ENCODE assay signal across 1 cellular context in the genomic region with DNA sequence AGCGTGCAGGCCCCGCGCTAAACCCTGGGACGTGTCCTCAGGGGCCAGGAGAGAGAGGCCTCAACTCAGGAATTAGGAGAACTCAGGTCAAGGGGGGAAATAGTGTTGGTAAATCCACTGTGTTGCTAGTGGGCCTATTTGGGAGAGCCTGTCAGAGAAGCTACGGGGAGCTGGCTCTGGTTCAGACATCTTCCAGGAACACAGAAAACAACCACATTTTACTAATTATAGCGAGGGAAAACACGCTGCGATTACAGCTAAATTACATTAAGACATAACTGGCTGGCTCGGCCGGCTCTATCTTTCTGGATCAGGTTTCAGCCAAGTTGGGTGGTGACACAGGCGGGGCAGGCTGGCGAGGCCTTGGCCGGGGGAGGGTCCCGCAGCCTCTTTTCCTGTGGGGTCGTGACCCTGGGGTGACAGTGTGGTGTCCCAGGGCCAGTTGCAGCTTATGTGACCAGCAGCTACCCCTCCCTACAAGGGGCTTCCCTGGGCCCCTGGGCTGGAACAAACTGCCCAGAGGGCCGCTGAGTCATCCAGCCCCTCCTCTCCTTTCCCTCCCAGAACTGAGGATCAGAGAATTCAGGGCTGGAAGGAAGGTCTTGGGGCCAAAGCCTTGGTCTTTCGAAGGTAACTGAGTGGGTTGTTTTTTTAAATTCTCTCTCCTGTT.
A peak's percentile ranks its signal among the peaks of the same experiment; 100 is the strongest.
TF ChIP-seq lines count a peak whose summit lies in the region.

No MANE protein-coding gene starts in this region.

TF ChIP-seq in K562, 482 proteins besides CTCF, POLR2A, EP300 and RAD21 (continued from another document and continues in another):
- TF ChIP-seq, protein P1, sequence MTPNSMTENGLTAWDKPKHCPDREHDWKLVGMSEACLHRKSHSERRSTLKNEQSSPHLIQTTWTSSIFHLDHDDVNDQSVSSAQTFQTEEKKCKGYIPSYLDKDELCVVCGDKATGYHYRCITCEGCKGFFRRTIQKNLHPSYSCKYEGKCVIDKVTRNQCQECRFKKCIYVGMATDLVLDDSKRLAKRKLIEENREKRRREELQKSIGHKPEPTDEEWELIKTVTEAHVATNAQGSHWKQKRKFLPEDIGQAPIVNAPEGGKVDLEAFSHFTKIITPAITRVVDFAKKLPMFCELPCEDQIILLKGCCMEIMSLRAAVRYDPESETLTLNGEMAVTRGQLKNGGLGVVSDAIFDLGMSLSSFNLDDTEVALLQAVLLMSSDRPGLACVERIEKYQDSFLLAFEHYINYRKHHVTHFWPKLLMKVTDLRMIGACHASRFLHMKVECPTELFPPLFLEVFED (CRISPR knock-in tag; conservative IDR thresholded peaks at IDR 0.05), result no peak
- TF ChIP-seq HNRNPLL (IDR thresholded peaks at IDR 0.05; ENCODE audit: low read depth, low read length, poor library complexity, severe bottlenecking), result peak; percentile 22
- TF ChIP-seq, protein P2, sequence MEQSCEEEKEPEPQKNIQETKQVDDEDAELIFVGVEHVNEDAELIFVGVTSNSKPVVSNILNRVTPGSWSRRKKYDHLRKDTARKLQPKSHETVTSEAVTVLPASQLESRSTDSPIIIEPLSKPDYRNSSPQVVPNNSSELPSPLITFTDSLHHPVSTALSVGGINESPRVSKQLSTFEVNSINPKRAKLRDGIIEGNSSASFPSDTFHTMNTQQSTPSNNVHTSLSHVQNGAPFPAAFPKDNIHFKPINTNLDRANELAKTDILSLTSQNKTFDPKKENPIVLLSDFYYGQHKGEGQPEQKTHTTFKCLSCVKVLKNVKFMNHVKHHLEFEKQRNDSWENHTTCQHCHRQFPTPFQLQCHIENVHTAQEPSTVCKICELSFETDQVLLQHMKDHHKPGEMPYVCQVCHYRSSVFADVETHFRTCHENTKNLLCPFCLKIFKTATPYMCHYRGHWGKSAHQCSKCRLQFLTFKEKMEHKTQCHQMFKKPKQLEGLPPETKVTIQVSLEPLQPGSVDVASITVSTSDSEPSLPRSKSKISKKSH (CRISPR knock-in tag; IDR thresholded peaks at IDR 0.05), result no peak
- TF ChIP-seq, protein P3, sequence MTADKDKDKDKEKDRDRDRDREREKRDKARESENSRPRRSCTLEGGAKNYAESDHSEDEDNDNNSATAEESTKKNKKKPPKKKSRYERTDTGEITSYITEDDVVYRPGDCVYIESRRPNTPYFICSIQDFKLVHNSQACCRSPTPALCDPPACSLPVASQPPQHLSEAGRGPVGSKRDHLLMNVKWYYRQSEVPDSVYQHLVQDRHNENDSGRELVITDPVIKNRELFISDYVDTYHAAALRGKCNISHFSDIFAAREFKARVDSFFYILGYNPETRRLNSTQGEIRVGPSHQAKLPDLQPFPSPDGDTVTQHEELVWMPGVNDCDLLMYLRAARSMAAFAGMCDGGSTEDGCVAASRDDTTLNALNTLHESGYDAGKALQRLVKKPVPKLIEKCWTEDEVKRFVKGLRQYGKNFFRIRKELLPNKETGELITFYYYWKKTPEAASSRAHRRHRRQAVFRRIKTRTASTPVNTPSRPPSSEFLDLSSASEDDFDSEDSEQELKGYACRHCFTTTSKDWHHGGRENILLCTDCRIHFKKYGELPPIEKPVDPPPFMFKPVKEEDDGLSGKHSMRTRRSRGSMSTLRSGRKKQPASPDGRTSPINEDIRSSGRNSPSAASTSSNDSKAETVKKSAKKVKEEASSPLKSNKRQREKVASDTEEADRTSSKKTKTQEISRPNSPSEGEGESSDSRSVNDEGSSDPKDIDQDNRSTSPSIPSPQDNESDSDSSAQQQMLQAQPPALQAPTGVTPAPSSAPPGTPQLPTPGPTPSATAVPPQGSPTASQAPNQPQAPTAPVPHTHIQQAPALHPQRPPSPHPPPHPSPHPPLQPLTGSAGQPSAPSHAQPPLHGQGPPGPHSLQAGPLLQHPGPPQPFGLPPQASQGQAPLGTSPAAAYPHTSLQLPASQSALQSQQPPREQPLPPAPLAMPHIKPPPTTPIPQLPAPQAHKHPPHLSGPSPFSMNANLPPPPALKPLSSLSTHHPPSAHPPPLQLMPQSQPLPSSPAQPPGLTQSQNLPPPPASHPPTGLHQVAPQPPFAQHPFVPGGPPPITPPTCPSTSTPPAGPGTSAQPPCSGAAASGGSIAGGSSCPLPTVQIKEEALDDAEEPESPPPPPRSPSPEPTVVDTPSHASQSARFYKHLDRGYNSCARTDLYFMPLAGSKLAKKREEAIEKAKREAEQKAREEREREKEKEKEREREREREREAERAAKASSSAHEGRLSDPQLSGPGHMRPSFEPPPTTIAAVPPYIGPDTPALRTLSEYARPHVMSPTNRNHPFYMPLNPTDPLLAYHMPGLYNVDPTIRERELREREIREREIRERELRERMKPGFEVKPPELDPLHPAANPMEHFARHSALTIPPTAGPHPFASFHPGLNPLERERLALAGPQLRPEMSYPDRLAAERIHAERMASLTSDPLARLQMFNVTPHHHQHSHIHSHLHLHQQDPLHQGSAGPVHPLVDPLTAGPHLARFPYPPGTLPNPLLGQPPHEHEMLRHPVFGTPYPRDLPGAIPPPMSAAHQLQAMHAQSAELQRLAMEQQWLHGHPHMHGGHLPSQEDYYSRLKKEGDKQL (CRISPR knock-in tag; IDR thresholded peaks at IDR 0.05; ENCODE audit: borderline replicate concordance), result no peak
- no peak for TF ChIP-seq MCM7 (IDR thresholded peaks at IDR 0.05)
- no peak for TF ChIP-seq BRF1 (IDR thresholded peaks at IDR 0.05; ENCODE audit: borderline replicate concordance, extremely low read depth, insufficient read length)
- TF ChIP-seq ZNF766 (CRISPR knock-in tag; conservative IDR thresholded peaks at IDR 0.05), result peak; percentile 48; the same call in 1 of the 2 replicates
- peak; percentile 28; the same call in 1 of the 2 replicates for TF ChIP-seq CBFA2T3 (IDR thresholded peaks at IDR 0.05)
- TF ChIP-seq ZKSCAN8 (CRISPR knock-in tag; IDR thresholded peaks at IDR 0.05), result no peak
- TF ChIP-seq RBM39 (optimal IDR thresholded peaks at IDR 0.05; ENCODE audit: low read depth, low read length), result no peak
- no peak for TF ChIP-seq SMARCA5 (IDR thresholded peaks at IDR 0.05)
- no peak for TF ChIP-seq PRPF4 (IDR thresholded peaks at IDR 0.05; ENCODE audit: insufficient read depth, low read depth, low read length, poor library complexity, severe bottlenecking)
- TF ChIP-seq MEF2A (IDR thresholded peaks at IDR 0.05; ENCODE audit: control insufficient read depth, low read depth, low read length), result no peak
- TF ChIP-seq TRIM24 (IDR thresholded peaks at IDR 0.05), result peak in 1 of 2 experiments; percentile 69; a peak in 2 of 4 replicates
- TF ChIP-seq NFE2L1 (tag; IDR thresholded peaks at IDR 0.05; ENCODE audit: borderline replicate concordance, low read depth), result no peak; the same call in 1 of the 2 replicates
- no peak for TF ChIP-seq ZNF134 (CRISPR knock-in tag; conservative IDR thresholded peaks at IDR 0.05)
- TF ChIP-seq, protein P4, sequence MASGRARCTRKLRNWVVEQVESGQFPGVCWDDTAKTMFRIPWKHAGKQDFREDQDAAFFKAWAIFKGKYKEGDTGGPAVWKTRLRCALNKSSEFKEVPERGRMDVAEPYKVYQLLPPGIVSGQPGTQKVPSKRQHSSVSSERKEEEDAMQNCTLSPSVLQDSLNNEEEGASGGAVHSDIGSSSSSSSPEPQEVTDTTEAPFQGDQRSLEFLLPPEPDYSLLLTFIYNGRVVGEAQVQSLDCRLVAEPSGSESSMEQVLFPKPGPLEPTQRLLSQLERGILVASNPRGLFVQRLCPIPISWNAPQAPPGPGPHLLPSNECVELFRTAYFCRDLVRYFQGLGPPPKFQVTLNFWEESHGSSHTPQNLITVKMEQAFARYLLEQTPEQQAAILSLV (tag; IDR thresholded peaks at IDR 0.05), result no peak
- TF ChIP-seq, protein P5, sequence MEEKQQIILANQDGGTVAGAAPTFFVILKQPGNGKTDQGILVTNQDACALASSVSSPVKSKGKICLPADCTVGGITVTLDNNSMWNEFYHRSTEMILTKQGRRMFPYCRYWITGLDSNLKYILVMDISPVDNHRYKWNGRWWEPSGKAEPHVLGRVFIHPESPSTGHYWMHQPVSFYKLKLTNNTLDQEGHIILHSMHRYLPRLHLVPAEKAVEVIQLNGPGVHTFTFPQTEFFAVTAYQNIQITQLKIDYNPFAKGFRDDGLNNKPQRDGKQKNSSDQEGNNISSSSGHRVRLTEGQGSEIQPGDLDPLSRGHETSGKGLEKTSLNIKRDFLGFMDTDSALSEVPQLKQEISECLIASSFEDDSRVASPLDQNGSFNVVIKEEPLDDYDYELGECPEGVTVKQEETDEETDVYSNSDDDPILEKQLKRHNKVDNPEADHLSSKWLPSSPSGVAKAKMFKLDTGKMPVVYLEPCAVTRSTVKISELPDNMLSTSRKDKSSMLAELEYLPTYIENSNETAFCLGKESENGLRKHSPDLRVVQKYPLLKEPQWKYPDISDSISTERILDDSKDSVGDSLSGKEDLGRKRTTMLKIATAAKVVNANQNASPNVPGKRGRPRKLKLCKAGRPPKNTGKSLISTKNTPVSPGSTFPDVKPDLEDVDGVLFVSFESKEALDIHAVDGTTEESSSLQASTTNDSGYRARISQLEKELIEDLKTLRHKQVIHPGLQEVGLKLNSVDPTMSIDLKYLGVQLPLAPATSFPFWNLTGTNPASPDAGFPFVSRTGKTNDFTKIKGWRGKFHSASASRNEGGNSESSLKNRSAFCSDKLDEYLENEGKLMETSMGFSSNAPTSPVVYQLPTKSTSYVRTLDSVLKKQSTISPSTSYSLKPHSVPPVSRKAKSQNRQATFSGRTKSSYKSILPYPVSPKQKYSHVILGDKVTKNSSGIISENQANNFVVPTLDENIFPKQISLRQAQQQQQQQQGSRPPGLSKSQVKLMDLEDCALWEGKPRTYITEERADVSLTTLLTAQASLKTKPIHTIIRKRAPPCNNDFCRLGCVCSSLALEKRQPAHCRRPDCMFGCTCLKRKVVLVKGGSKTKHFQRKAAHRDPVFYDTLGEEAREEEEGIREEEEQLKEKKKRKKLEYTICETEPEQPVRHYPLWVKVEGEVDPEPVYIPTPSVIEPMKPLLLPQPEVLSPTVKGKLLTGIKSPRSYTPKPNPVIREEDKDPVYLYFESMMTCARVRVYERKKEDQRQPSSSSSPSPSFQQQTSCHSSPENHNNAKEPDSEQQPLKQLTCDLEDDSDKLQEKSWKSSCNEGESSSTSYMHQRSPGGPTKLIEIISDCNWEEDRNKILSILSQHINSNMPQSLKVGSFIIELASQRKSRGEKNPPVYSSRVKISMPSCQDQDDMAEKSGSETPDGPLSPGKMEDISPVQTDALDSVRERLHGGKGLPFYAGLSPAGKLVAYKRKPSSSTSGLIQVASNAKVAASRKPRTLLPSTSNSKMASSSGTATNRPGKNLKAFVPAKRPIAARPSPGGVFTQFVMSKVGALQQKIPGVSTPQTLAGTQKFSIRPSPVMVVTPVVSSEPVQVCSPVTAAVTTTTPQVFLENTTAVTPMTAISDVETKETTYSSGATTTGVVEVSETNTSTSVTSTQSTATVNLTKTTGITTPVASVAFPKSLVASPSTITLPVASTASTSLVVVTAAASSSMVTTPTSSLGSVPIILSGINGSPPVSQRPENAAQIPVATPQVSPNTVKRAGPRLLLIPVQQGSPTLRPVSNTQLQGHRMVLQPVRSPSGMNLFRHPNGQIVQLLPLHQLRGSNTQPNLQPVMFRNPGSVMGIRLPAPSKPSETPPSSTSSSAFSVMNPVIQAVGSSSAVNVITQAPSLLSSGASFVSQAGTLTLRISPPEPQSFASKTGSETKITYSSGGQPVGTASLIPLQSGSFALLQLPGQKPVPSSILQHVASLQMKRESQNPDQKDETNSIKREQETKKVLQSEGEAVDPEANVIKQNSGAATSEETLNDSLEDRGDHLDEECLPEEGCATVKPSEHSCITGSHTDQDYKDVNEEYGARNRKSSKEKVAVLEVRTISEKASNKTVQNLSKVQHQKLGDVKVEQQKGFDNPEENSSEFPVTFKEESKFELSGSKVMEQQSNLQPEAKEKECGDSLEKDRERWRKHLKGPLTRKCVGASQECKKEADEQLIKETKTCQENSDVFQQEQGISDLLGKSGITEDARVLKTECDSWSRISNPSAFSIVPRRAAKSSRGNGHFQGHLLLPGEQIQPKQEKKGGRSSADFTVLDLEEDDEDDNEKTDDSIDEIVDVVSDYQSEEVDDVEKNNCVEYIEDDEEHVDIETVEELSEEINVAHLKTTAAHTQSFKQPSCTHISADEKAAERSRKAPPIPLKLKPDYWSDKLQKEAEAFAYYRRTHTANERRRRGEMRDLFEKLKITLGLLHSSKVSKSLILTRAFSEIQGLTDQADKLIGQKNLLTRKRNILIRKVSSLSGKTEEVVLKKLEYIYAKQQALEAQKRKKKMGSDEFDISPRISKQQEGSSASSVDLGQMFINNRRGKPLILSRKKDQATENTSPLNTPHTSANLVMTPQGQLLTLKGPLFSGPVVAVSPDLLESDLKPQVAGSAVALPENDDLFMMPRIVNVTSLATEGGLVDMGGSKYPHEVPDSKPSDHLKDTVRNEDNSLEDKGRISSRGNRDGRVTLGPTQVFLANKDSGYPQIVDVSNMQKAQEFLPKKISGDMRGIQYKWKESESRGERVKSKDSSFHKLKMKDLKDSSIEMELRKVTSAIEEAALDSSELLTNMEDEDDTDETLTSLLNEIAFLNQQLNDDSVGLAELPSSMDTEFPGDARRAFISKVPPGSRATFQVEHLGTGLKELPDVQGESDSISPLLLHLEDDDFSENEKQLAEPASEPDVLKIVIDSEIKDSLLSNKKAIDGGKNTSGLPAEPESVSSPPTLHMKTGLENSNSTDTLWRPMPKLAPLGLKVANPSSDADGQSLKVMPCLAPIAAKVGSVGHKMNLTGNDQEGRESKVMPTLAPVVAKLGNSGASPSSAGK (IDR thresholded peaks at IDR 0.05), result peak; percentile 63
- TF ChIP-seq, protein P6, sequence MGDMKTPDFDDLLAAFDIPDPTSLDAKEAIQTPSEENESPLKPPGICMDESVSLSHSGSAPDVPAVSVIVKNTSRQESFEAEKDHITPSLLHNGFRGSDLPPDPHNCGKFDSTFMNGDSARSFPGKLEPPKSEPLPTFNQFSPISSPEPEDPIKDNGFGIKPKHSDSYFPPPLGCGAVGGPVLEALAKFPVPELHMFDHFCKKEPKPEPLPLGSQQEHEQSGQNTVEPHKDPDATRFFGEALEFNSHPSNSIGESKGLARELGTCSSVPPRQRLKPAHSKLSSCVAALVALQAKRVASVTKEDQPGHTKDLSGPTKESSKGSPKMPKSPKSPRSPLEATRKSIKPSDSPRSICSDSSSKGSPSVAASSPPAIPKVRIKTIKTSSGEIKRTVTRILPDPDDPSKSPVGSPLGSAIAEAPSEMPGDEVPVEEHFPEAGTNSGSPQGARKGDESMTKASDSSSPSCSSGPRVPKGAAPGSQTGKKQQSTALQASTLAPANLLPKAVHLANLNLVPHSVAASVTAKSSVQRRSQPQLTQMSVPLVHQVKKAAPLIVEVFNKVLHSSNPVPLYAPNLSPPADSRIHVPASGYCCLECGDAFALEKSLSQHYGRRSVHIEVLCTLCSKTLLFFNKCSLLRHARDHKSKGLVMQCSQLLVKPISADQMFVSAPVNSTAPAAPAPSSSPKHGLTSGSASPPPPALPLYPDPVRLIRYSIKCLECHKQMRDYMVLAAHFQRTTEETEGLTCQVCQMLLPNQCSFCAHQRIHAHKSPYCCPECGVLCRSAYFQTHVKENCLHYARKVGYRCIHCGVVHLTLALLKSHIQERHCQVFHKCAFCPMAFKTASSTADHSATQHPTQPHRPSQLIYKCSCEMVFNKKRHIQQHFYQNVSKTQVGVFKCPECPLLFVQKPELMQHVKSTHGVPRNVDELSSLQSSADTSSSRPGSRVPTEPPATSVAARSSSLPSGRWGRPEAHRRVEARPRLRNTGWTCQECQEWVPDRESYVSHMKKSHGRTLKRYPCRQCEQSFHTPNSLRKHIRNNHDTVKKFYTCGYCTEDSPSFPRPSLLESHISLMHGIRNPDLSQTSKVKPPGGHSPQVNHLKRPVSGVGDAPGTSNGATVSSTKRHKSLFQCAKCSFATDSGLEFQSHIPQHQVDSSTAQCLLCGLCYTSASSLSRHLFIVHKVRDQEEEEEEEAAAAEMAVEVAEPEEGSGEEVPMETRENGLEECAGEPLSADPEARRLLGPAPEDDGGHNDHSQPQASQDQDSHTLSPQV (IDR thresholded peaks at IDR 0.05), result peak; percentile 72
- TF ChIP-seq MAFK (IDR thresholded peaks at IDR 0.05; ENCODE audit: low read length), result peak; percentile 63; the same call in 1 of the 2 replicates
